ENCODE assay signal across 25 cellular contexts in the genomic region with DNA sequence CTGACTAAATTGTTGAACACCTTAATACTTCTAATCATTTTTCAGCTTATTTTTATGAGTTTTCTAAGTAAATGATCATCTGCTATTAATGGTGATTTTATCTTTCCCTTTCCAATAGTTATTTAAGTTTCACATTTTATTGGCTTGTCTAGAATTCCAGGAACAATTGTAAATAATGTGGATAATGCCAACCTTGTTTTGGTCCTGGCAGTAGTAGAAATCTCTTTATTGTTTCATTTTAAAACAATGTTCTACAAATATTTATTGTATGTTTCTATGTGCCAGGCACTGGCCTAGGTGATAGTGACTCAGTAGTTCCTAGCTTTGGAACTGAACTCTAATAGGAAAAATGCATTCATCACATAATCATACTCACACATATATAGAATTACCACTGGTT.
"Had no signal": no experiment of that assay in that cellular context is flagged by ENCODE, and none has a peak within 500 bp of the region (broad histone marks: within the 10 kb centered on the region; RNA-seq: fewer than 3 reads in every experiment).

No MANE protein-coding gene starts in this region.

- H3K36me3 Mint-ChIP-seq: memory B cell; stimulated activated memory B cell treated with anti-CD40 and anti-IgM and Interleukin-4, amounts not matched to agents 10 μg/mL and 1 μg/mL and 100 μg/mL, for 72 hours had no signal

- H3K4me3 Mint-ChIP-seq: memory B cell; nephron progenitor cell; stimulated activated memory B cell treated with anti-CD40 and anti-IgM and Interleukin-4, amounts not matched to agents 10 μg/mL and 1 μg/mL and 100 μg/mL, for 72 hours had no signal

- H3K27me3 ChIP-seq: dorsolateral prefrontal cortex, gastrocnemius medialis, right atrium auricular region, sigmoid colon, testis, tibial artery, upper lobe of left lung had no signal

- ATAC-seq: esophagus mucosa; gastrocnemius medialis; left lobe of liver; stimulated activated memory B cell treated with anti-CD40 and anti-IgM and Interleukin-4, amounts not matched to agents 10 μg/mL and 1 μg/mL and 100 μg/mL, for 72 hours; stimulated activated naive CD8-positive, alpha-beta T cell treated with anti-CD3 and anti-CD28 coated beads, Interleukin-15, Interleukin-2, amounts not matched to agents 100 U/mL and 50 U/mL, for 24 hours had no signal

- DNase-seq: dorsolateral prefrontal cortex; effector CD4-positive, alpha-beta T cell; foreskin fibroblast; gastrocnemius medialis; head of caudate nucleus; nephron progenitor cell; nucleus accumbens; sigmoid colon; stimulated activated CD4-positive, alpha-beta T cell treated with anti-CD3 and anti-CD28 coated beads, Interleukin-4, amount 100 ng/mL, for 4 hours; stimulated activated naive CD8-positive, alpha-beta T cell treated with anti-CD3 and anti-CD28 coated beads, Interleukin-15, Interleukin-2, amounts not matched to agents 100 U/mL and 50 U/mL, for 24 hours; substantia nigra; testis; tibial artery; upper lobe of left lung had no signal

- H3K36me3 ChIP-seq: gastrocnemius medialis, prostate gland, upper lobe of left lung had no signal

- H3K9me3 Mint-ChIP-seq: memory B cell, nephron progenitor cell had no signal

- FAIRE-seq: colon, keratinocyte, urothelium cell line had no signal

- H3K9me3 ChIP-seq: gastrocnemius medialis, prostate gland, right atrium auricular region, sigmoid colon, testis, tibial artery, upper lobe of left lung had no signal

- H3K4me1 ChIP-seq: gastrocnemius medialis, right atrium auricular region, testis, upper lobe of left lung had no signal

- H3K4me3 ChIP-seq: dorsolateral prefrontal cortex, gastrocnemius medialis, lung, prostate gland, right atrium auricular region, sigmoid colon, testis, tibial artery, upper lobe of left lung had no signal

- H3K27me3 Mint-ChIP-seq: stimulated activated memory B cell treated with anti-CD40 and anti-IgM and Interleukin-4, amounts not matched to agents 10 μg/mL and 1 μg/mL and 100 μg/mL, for 72 hours had no signal

- H3K27ac Mint-ChIP-seq: memory B cell; nephron progenitor cell; stimulated activated memory B cell treated with anti-CD40 and anti-IgM and Interleukin-4, amounts not matched to agents 10 μg/mL and 1 μg/mL and 100 μg/mL, for 72 hours had no signal

- H3K27ac ChIP-seq: dorsolateral prefrontal cortex, epithelial cell of prostate, gastrocnemius medialis, prostate gland, right atrium auricular region, sigmoid colon, testis, tibial artery, upper lobe of left lung had no signal
